16 cellular contexts compared by ENCODE assay signal in the genomic region with DNA sequence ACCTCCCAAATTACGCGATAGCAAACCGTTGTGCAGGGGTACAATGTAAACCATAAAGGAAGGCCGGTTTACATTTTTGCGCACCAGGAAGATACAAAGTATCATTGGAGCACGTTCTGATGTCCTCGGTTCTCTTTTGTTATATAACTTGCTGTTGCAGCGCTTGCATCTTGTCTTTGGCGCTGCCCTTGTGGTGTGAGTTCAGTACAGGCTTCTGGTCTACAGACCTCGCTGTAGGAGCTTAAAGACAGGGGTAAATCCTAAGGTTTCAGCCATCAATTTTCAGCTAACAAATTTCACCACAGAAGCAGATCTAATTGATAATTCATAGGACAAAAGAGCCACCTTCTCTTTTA. TPM values are rescaled to one million over a fixed set of nuclear protein-coding genes. Genes with fewer than 3 reads are reported as not detected.
A peak's percentile ranks its signal among the peaks of the same experiment; 100 is the strongest.
DNase-seq lines count a peak whose midpoint lies in the region; ATAC-seq and TF ChIP-seq lines count a peak whose summit lies in the region.
"Had no signal": no experiment of that assay in that cellular context is flagged by ENCODE, and none has a peak within 500 bp of the region (broad histone marks: within the 10 kb centered on the region; RNA-seq: fewer than 3 reads in every experiment).

No MANE protein-coding gene starts in this region.

- H3K27me3 ChIP-seq in HUES48 (ENCODE audit: control insufficient read depth, insufficient read depth, low read length) (peaks cover 96% of the 10 kb centered on the region), esophagus muscularis mucosa (peaks cover 3 to 57% (median 10%) of the 10 kb centered on the region in 4 donors)
- H3K27me3 ChIP-seq: ascending aorta had no signal

- CTCF ChIA-PET in activated CD4-positive, alpha-beta memory T cell treated with anti-CD3 and anti-CD28 coated beads for 36 hours (lab: Charles Lee) = interaction anchor here (1.4 kb wide), 1 partner anchor 431 kb away, joined by 3 read pairs; no protein-coding TSS in a partner anchor
- CTCF ChIA-PET in activated CD4-positive, alpha-beta memory T cell treated with anti-CD3 and anti-CD28 coated beads, Interleukin-2, amount 10 ng/mL, durations not matched to agents 7 days and 5 days (lab: Charles Lee) = no interaction called here

- no peaks in the 10 kb centered on the region for H3K36me3 ChIP-seq in HUES48 (ENCODE audit: control insufficient read depth, insufficient read depth, low read length)
- H3K36me3 ChIP-seq in esophagus muscularis mucosa = no peaks in the 10 kb centered on the region
- H3K36me3 ChIP-seq: ascending aorta, HAP-1 had no signal

- intact Hi-C loops in activated CD4-positive, alpha-beta memory T cell treated with anti-CD3 and anti-CD28 coated beads for 36 hours (cut with micrococcal nuclease) = loop anchor here (5.0 to 10.0 kb wide), 3 partner anchors 248 to 928 kb away; a partner anchor contains a TSS
- intact Hi-C loops in esophagus muscularis mucosa (cut with DNase I) = loop anchor here (5.0 to 10.0 kb wide), 3 partner anchors 430 to 648 kb away; no protein-coding TSS in a partner anchor

- peak overlapping the region; percentile 78 for H3K4me3 ChIP-seq in HUES48 (ENCODE audit: low read depth, low read length)
- H3K4me3 ChIP-seq in esophagus muscularis mucosa = peak overlapping the region; percentile 62 to 90 (median 71)
- H3K4me3 ChIP-seq: HAP-1 had no signal

- H3K27ac Mint-ChIP-seq in activated CD4-positive, alpha-beta memory T cell treated with anti-CD3 and anti-CD28 coated beads for 36 hours = no peak overlapping the region
- no peak overlapping the region for H3K27ac Mint-ChIP-seq in activated CD4-positive, alpha-beta memory T cell treated with anti-CD3 and anti-CD28 coated beads, Interleukin-2, amount 10 ng/mL, durations not matched to agents 7 days and 5 days
- no peak overlapping the region for H3K27ac Mint-ChIP-seq in osteocyte (ENCODE audit: unreplicated experiment)

- H3K27ac ChIP-seq in HUES48 (ENCODE audit: low read depth, low read length) (no peak overlapping the region), esophagus muscularis mucosa (replicated peaks in 1 of 4) (peak overlapping the region in 3 of 4 donors; percentile 91 to 99 (median 96))

- DNase-seq in activated CD4-positive, alpha-beta memory T cell treated with anti-CD3 and anti-CD28 coated beads for 36 hours = peak; percentile 16
- DNase-seq in activated CD4-positive, alpha-beta memory T cell treated with anti-CD3 and anti-CD28 coated beads, Interleukin-2, amount 10 ng/mL, durations not matched to agents 7 days and 5 days = no peak
- DNase-seq in esophagus muscularis mucosa (ENCODE audit: extremely low spot score) (no peak), osteocyte (ENCODE audit: extremely low spot score, unreplicated experiment) (no peak), MV-4-11 (lab: John Stamatoyannopoulos, UW) (no peak)
- DNase-seq: activated CD4-positive, CD25-positive, alpha-beta regulatory T cell; NCI-H1930; NCI-H524; occipital lobe; stimulated activated naive B cell treated with anti-CD40 and anti-IgM and Interleukin-4, amounts not matched to agents 10 μg/mL and 1 μg/mL and 100 μg/mL, for 72 hours; SW 1271 had no signal

- WGBS in esophagus muscularis mucosa = 33% methylated on average over 10 of the region's 10 CpGs

- H3K4me1 ChIP-seq in HUES48 (ENCODE audit: control insufficient read depth, insufficient read depth, low read length) (peaks cover 18% of the 10 kb centered on the region), esophagus muscularis mucosa (peaks cover 36 to 50% (median 46%) of the 10 kb centered on the region in 4 donors)

- no peaks in the 10 kb centered on the region for H3K9me3 Mint-ChIP-seq in activated CD4-positive, alpha-beta memory T cell treated with anti-CD3 and anti-CD28 coated beads for 36 hours
- no peaks in the 10 kb centered on the region for H3K9me3 Mint-ChIP-seq in activated CD4-positive, alpha-beta memory T cell treated with anti-CD3 and anti-CD28 coated beads, Interleukin-2, amount 10 ng/mL, durations not matched to agents 7 days and 5 days
- no peaks in the 10 kb centered on the region for H3K9me3 Mint-ChIP-seq in osteocyte (ENCODE audit: unreplicated experiment)
- H3K9me3 Mint-ChIP-seq: stimulated activated naive B cell treated with anti-CD40 and anti-IgM and Interleukin-4, amounts not matched to agents 10 μg/mL and 1 μg/mL and 100 μg/mL, for 72 hours had no signal

- H3K9me3 ChIP-seq in HUES48 (ENCODE audit: control insufficient read depth, insufficient read depth, low read length) (no peaks in the 10 kb centered on the region), esophagus muscularis mucosa (no peaks in the 10 kb centered on the region)
- H3K9me3 ChIP-seq: ascending aorta had no signal

- no peak for TF ChIP-seq POLR2A in esophagus muscularis mucosa (IDR thresholded peaks at IDR 0.05; ENCODE audit: low read depth)

- no peak for TF ChIP-seq CTCF in esophagus muscularis mucosa (IDR thresholded peaks at IDR 0.05)
- TF ChIP-seq CTCF in osteocyte (IDR thresholded peaks at IDR 0.05) = no peak

- POLR2A ChIA-PET in activated CD4-positive, alpha-beta memory T cell treated with anti-CD3 and anti-CD28 coated beads for 36 hours (lab: Charles Lee) = interaction anchor here (1.3 kb wide), 1 partner anchor 243 kb away, joined by 3 read pairs; a partner anchor contains a TSS
- POLR2A ChIA-PET in activated CD4-positive, alpha-beta memory T cell treated with anti-CD3 and anti-CD28 coated beads, Interleukin-2, amount 10 ng/mL, durations not matched to agents 7 days and 5 days (lab: Charles Lee) = no interaction called here

- no peak overlapping the region for H3K4me3 Mint-ChIP-seq in activated CD4-positive, alpha-beta memory T cell treated with anti-CD3 and anti-CD28 coated beads for 36 hours
- no peak overlapping the region for H3K4me3 Mint-ChIP-seq in activated CD4-positive, alpha-beta memory T cell treated with anti-CD3 and anti-CD28 coated beads, Interleukin-2, amount 10 ng/mL, durations not matched to agents 7 days and 5 days
- peak overlapping the region; percentile 47 for H3K4me3 Mint-ChIP-seq in osteocyte (ENCODE audit: unreplicated experiment)

- H3K36me3 Mint-ChIP-seq in activated CD4-positive, alpha-beta memory T cell treated with anti-CD3 and anti-CD28 coated beads for 36 hours = no peaks in the 10 kb centered on the region
- H3K36me3 Mint-ChIP-seq in activated CD4-positive, alpha-beta memory T cell treated with anti-CD3 and anti-CD28 coated beads, Interleukin-2, amount 10 ng/mL, durations not matched to agents 7 days and 5 days (ENCODE audit: low read depth) = no peaks in the 10 kb centered on the region
- no peaks in the 10 kb centered on the region for H3K36me3 Mint-ChIP-seq in osteocyte (ENCODE audit: unreplicated experiment)

- peaks cover 31% of the 10 kb centered on the region for H3K4me1 Mint-ChIP-seq in activated CD4-positive, alpha-beta memory T cell treated with anti-CD3 and anti-CD28 coated beads for 36 hours (ENCODE audit: low read depth)
- peaks cover 34% of the 10 kb centered on the region for H3K4me1 Mint-ChIP-seq in activated CD4-positive, alpha-beta memory T cell treated with anti-CD3 and anti-CD28 coated beads, Interleukin-2, amount 10 ng/mL, durations not matched to agents 7 days and 5 days
- peaks cover 24% of the 10 kb centered on the region for H3K4me1 Mint-ChIP-seq in osteocyte (ENCODE audit: unreplicated experiment)

- no peak for TF ChIP-seq EP300 in esophagus muscularis mucosa (IDR thresholded peaks at IDR 0.05)

- H3K9ac ChIP-seq in HUES48 (ENCODE audit: low read depth, low read length) = no peak overlapping the region

- peaks cover 58% of the 10 kb centered on the region for H3K27me3 Mint-ChIP-seq in activated CD4-positive, alpha-beta memory T cell treated with anti-CD3 and anti-CD28 coated beads for 36 hours
- H3K27me3 Mint-ChIP-seq in activated CD4-positive, alpha-beta memory T cell treated with anti-CD3 and anti-CD28 coated beads, Interleukin-2, amount 10 ng/mL, durations not matched to agents 7 days and 5 days = peaks cover 67% of the 10 kb centered on the region
- peaks cover 46% of the 10 kb centered on the region for H3K27me3 Mint-ChIP-seq in osteocyte (ENCODE audit: unreplicated experiment)

- no peak for ATAC-seq in GM19328 (IDR thresholded peaks at IDR 0.05; ENCODE audit: unreplicated experiment)
- no peak for ATAC-seq in GM19455 (IDR thresholded peaks at IDR 0.05; ENCODE audit: unreplicated experiment)
- ATAC-seq: stimulated activated naive B cell treated with anti-CD40 and anti-IgM and Interleukin-4, amounts not matched to agents 10 μg/mL and 1 μg/mL and 100 μg/mL, for 72 hours had no signal

RNA-seq across cellular contexts. Expression of a gene that starts 1.5 kb away (rescaled TPM):
- total RNA-seq in activated CD4-positive, alpha-beta memory T cell treated with anti-CD3 and anti-CD28 coated beads for 36 hours = under 1 TPM; 0.38 to 0.63 TPM
- total RNA-seq in activated CD4-positive, alpha-beta memory T cell treated with anti-CD3 and anti-CD28 coated beads, Interleukin-2, amount 10 ng/mL, durations not matched to agents 7 days and 5 days = under 1 TPM in 1 of 2 experiments, not detected in 1; 0.23 TPM
- total RNA-seq in esophagus muscularis mucosa = 10 to 100 TPM; 19.2 to 35.5 (median 23.7) TPM
- 20.5 and 21.5 TPM in 2 replicates for total RNA-seq in osteocyte

Comparison
In these comparisons a context has a peak if more than half of its experiments do, and no peak if none do; other contexts are left out.
1. RNA of a gene that starts 1.5 kb away (total RNA-seq): 19.2 to 35.5 TPM in esophagus muscularis mucosa and 20.5 to 21.5 TPM in osteocyte; 0.38 to 0.63 TPM in activated CD4-positive, alpha-beta memory T cell treated with anti-CD3 and anti-CD28 coated beads for 36 hours and 0.23 TPM in activated CD4-positive, alpha-beta memory T cell treated with anti-CD3 and anti-CD28 coated beads, Interleukin-2, amount 10 ng/mL, durations not matched to agents 7 days and 5 days; every median in the first group is over 10 times any median in the second.